ENCODE assay signal across 35 cellular contexts in genomic region chr7:119522263-119522662, GRCh38.
"Had no signal": no experiment of that assay in that cellular context is flagged by ENCODE, and none has a peak within 500 bp of the region (broad histone marks: within the 10 kb centered on the region; RNA-seq: fewer than 3 reads in every experiment).

No MANE protein-coding gene starts in this region.

- DNase-seq: activated CD4-positive, alpha-beta memory T cell treated with anti-CD3 and anti-CD28 coated beads, Interleukin-2, amount 10 ng/mL, durations not matched to agents 7 days and 5 days; activated CD4-positive, alpha-beta T cell treated with anti-CD3 and anti-CD28 coated beads for 1 hour; activated CD4-positive, alpha-beta T cell treated with anti-CD3 and anti-CD28 coated beads for 48 hours; activated CD4-positive, CD25-positive, alpha-beta regulatory T cell; activated CD8-positive, alpha-beta memory T cell treated with anti-CD3 and anti-CD28 coated beads for 24 hours; activated CD8-positive, alpha-beta memory T cell treated with anti-CD3 and anti-CD28 coated beads, Interleukin-2, amount 10 ng/mL, durations not matched to agents 7 days and 5 days; activated CD8-positive, alpha-beta memory T cell treated with anti-CD3 and anti-CD28 coated beads, Interleukin-2, amount 50 U/mL, for 48 hours; activated effector memory CD4-positive, alpha-beta T cell treated with anti-CD3 and anti-CD28 coated beads, Interleukin-2, amount 50 U/mL, for 16 hours; activated naive CD4-positive, alpha-beta T cell; activated naive CD4-positive, alpha-beta T cell treated with anti-CD3 and anti-CD28 coated beads, Interleukin-2, amount 50 U/mL, for 16 hours; activated naive CD8-positive, alpha-beta T cell treated with anti-CD3 and anti-CD28 coated beads for 36 hours; activated T-cell treated with anti-CD3 and anti-CD28 coated beads, Interleukin-2, amount 50 U/mL, for 72 hours; amniotic stem cell; aorta; brain microvascular endothelial cell; central memory CD4-positive, alpha-beta T cell; MV-4-11; NCI-H1092; NCI-H1436 treated with DMSO at 0.1 percent for 48 hours; NCI-H1694 treated with DMSO at 0.1 percent for 48 hours; NCI-H2029; NCI-H345; NCI-H524 treated with DMSO at 0.1 percent for 48 hours; NCI-H748 treated with DMSO at 0.1 percent for 48 hours; PC-9; SIG-M5; T-helper 1 cell; T-helper 2 cell; T-helper 9 cell; WERI-Rb-1 had no signal

- H3K4me3 ChIP-seq: PC-9 had no signal

- H3K27me3 ChIP-seq: brain microvascular endothelial cell had no signal

- H3K27ac ChIP-seq: brain microvascular endothelial cell, PC-9, RWPE1, WERI-Rb-1 had no signal

- FAIRE-seq: colon had no signal

- H3K4me2 ChIP-seq: PC-9 had no signal

- ATAC-seq: activated CD8-positive, alpha-beta memory T cell treated with anti-CD3 and anti-CD28 coated beads, Interleukin-2, amount 10 ng/mL, durations not matched to agents 7 days and 5 days; activated T-cell treated with anti-CD3 and anti-CD28 coated beads, Interleukin-2, amount 50 U/mL, for 72 hours; activated T-helper 17 cell treated with anti-CD3 and anti-CD28 coated beads, Interleukin-2, amount 50 U/mL, for 72 hours; Right ventricle myocardium inferior; SK-N-SH treated with all-trans-retinoic acid at 6 μM for 48 hours had no signal

- H3K36me3 ChIP-seq: brain microvascular endothelial cell, WERI-Rb-1 had no signal

- H2AFZ ChIP-seq: PC-9 had no signal
